Comparison of ENCODE assay signal across 9 cellular contexts in the genomic region with DNA sequence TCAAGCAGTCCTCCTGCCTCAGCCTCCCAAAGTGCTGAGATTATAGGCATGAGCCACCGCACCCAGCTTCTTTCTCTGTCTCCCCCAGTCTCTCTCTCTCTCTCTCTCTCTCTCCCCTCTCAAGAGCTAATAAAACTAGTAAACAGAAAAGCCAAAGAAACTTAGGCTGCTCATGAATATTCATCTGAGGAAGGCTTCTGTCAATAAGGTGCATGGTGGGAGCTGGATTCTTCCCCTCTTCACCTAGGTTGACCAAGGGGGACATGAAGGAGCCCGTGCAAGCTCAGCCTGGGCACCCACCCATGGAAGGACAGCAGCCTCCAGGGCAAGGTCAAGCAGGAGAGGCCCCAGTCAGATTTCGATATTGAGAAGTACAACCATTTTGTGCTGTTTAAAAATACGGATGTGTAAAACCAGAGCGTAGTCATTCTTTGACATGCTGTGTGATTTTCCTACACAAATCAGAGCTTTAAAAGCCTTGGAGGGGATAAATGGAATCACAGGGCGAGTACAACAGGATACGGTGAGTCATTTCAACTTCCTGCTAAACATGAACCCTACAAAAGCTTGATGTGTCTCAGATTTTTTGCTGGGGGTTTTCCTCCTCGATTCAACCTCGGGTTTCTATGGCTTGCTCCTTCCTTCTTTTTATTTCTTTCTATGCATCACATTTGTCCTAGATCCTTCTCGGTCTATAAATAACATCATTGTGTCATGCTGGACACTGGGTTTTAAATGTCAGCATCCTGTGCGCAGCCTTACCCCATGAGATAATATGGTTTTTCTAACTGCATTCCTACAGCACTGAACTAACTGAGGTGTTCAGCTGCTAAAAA.
DNase-seq lines count a peak whose midpoint lies in the region; ATAC-seq, FAIRE-seq and TF ChIP-seq lines count a peak whose summit lies in the region.
"Had no signal": no experiment of that assay in that cellular context is flagged by ENCODE, and none has a peak within 500 bp of the region (broad histone marks: within the 10 kb centered on the region; RNA-seq: fewer than 3 reads in every experiment).

No MANE protein-coding gene starts in this region.

- ATAC-seq in GM21619 (IDR thresholded peaks at IDR 0.05; ENCODE audit: unreplicated experiment): peak; percentile 57

- peak overlapping the region; percentile 83 for H3K27ac ChIP-seq in astrocyte (ENCODE audit: low read depth, low read length)
- H3K27ac ChIP-seq: VCaP had no signal

- peaks cover 24% of the 10 kb centered on the region for H3K4me1 Mint-ChIP-seq in astrocyte (ENCODE audit: low read depth, unreplicated experiment)
- H3K4me1 Mint-ChIP-seq in Caco-2 (ENCODE audit: low read depth, unreplicated experiment): no peaks in the 10 kb centered on the region

- H3K9me3 ChIP-seq in Loucy (ENCODE audit: insufficient read depth, low read depth, low read length) (no peaks in the 10 kb centered on the region), astrocyte (ENCODE audit: insufficient read depth, low read depth, low read length) (no peaks in the 10 kb centered on the region), Caco-2 (no peaks in the 10 kb centered on the region)

- H3K4me2 ChIP-seq in Loucy (ENCODE audit: low read depth, low read length, poor library complexity, severe bottlenecking) (peak overlapping the region; percentile 65), astrocyte (ENCODE audit: low read length) (peak overlapping the region; percentile 79)

- H3K36me3 Mint-ChIP-seq in astrocyte (ENCODE audit: low read depth, unreplicated experiment) (no peaks in the 10 kb centered on the region), Caco-2 (ENCODE audit: insufficient read depth, unreplicated experiment) (no peaks in the 10 kb centered on the region)

- H3K4me3 ChIP-seq in Loucy (ENCODE audit: low read length, poor library complexity, severe bottlenecking) (peak overlapping the region; percentile 52), astrocyte (ENCODE audit: insufficient read depth, low read depth, low read length) (peak overlapping the region; percentile 35), Caco-2 (ENCODE audit: low read depth, low read length) (no peak overlapping the region)

- H3K27ac Mint-ChIP-seq in astrocyte (ENCODE audit: unreplicated experiment): peak overlapping the region; percentile 77
- no peak overlapping the region for H3K27ac Mint-ChIP-seq in Caco-2 (ENCODE audit: unreplicated experiment)

- CTCF ChIA-PET in Caco-2 (lab: Charles Lee): interaction anchor here (0.6 kb wide), 1 partner anchor 90 kb away, joined by 3 read pairs; no protein-coding TSS in a partner anchor

- H3F3A ChIP-seq in Loucy (ENCODE audit: low read depth): no peaks in the 10 kb centered on the region; the same call in 1 of the 2 replicates

- TF ChIP-seq CTCF in Loucy (conservative IDR thresholded peaks at IDR 0.05; ENCODE audit: low read length): no peak
- no peak for TF ChIP-seq CTCF in astrocyte (IDR thresholded peaks at IDR 0.05; ENCODE audit: insufficient read depth, low read depth, low read length)
- TF ChIP-seq CTCF in Caco-2 (IDR thresholded peaks at IDR 0.05; ENCODE audit: insufficient read depth in 1 of 2, low read depth in 1 of 2, low read length in 1 of 2, severe bottlenecking in 1 of 2, unreplicated experiment in 1 of 2): no peak

- peak overlapping the region; percentile 31 for H3K4me3 Mint-ChIP-seq in astrocyte (ENCODE audit: unreplicated experiment)
- no peak overlapping the region for H3K4me3 Mint-ChIP-seq in Caco-2 (ENCODE audit: unreplicated experiment)

- FAIRE-seq in astrocyte (lab: Jason Lieb, UNC): peak; percentile 62

- H4K20me1 ChIP-seq in Loucy (ENCODE audit: insufficient read depth, low read length, poor library complexity, severe bottlenecking) (no peaks in the 10 kb centered on the region), astrocyte (ENCODE audit: insufficient read depth, low read length) (no peaks in the 10 kb centered on the region)

- intact Hi-C loops in Caco-2 (cut with micrococcal nuclease; ENCODE audit: unreplicated experiment): no loop called here

- H3K36me3 ChIP-seq in Loucy (ENCODE audit: insufficient read depth, low read length) (no peaks in the 10 kb centered on the region), astrocyte (ENCODE audit: insufficient read depth, low read length) (no peaks in the 10 kb centered on the region), Caco-2 (ENCODE audit: control insufficient read depth, insufficient read depth, low read length) (no peaks in the 10 kb centered on the region)

- POLR2A ChIA-PET in Caco-2 (lab: Charles Lee): no interaction called here

- no peaks in the 10 kb centered on the region for H3K79me2 ChIP-seq in Loucy (ENCODE audit: insufficient read depth, low read length)
- H3K79me2 ChIP-seq in astrocyte (ENCODE audit: insufficient read depth, low read length): no peaks in the 10 kb centered on the region

- H3K9me3 Mint-ChIP-seq in astrocyte (ENCODE audit: unreplicated experiment) (no peaks in the 10 kb centered on the region), Caco-2 (ENCODE audit: unreplicated experiment) (no peaks in the 10 kb centered on the region)

- BruUV-seq in Caco-2 (replicated peaks; lab: Mats Ljungman, UMichigan): no TSS peak

- H2AFZ ChIP-seq in Loucy (ENCODE audit: low read length): no peak overlapping the region
- peak overlapping the region; percentile 69 for H2AFZ ChIP-seq in astrocyte (ENCODE audit: low read depth, low read length)

- H3K9ac ChIP-seq in Loucy (ENCODE audit: low read depth, low read length, poor library complexity, severe bottlenecking) (no peak overlapping the region), astrocyte (ENCODE audit: low read length) (peak overlapping the region; percentile 61)

- no peaks in the 10 kb centered on the region for H3K27me3 ChIP-seq in Loucy (ENCODE audit: insufficient read depth, low read length, poor library complexity, severe bottlenecking)
- H3K27me3 ChIP-seq in astrocyte (ENCODE audit: insufficient read depth, low read length): no peaks in the 10 kb centered on the region
- no peaks in the 10 kb centered on the region for H3K27me3 ChIP-seq in Caco-2 (replicated peaks; ENCODE audit: control insufficient read depth, insufficient read depth, low read length)

- DNase-seq in GM04504 (ENCODE audit: low read depth): peak; percentile 61
- peak; percentile 83 for DNase-seq in astrocyte (ENCODE audit: low read depth)
- DNase-seq in left kidney (ENCODE audit: low read depth, low spot score): peak; percentile 57
- DNase-seq in Caco-2: no peak
- no peak for DNase-seq in GOT3 (lab: John Stamatoyannopoulos, UW)
- DNase-seq in globus pallidus (ENCODE audit: low spot score): no peak

- H3K9me2 ChIP-seq in Loucy (replicated peaks; ENCODE audit: low read depth, low read length): no peaks in the 10 kb centered on the region

- peaks cover 45% of the 10 kb centered on the region for H3K4me1 ChIP-seq in Loucy (ENCODE audit: insufficient read depth, low read length, poor library complexity, severe bottlenecking)
- peaks cover 29% of the 10 kb centered on the region for H3K4me1 ChIP-seq in astrocyte (ENCODE audit: insufficient read depth, low read length)
- H3K4me1 ChIP-seq in Caco-2: no peaks in the 10 kb centered on the region

- H3K27me3 Mint-ChIP-seq in astrocyte (ENCODE audit: low read depth, unreplicated experiment) (no peaks in the 10 kb centered on the region), Caco-2 (ENCODE audit: insufficient read depth, unreplicated experiment) (no peaks in the 10 kb centered on the region)

Comparison
In these comparisons a context has a peak if more than half of its experiments do, and no peak if none do; other contexts are left out.
1. DNase-seq: peak in GM04504 (single experiment), astrocyte (single experiment) and left kidney (single experiment); none in Caco-2 (0 of 2), GOT3 (single experiment) and globus pallidus (single experiment).